16 cellular contexts compared by ENCODE assay signal in genomic region chr2:231099918-231100317, GRCh38. TPM values are rescaled to one million over a fixed set of nuclear protein-coding genes. Genes with fewer than 3 reads are reported as not detected.
DNase-seq lines count a peak whose midpoint lies in the region; ATAC-seq and TF ChIP-seq lines count a peak whose summit lies in the region.
"Had no signal": no experiment of that assay in that cellular context is flagged by ENCODE, and none has a peak within 500 bp of the region (broad histone marks: within the 10 kb centered on the region; RNA-seq: fewer than 3 reads in every experiment).

No MANE protein-coding gene starts in this region.

- no peak for DNase-seq in MCF 10A (ENCODE audit: unreplicated experiment)
- no peak for DNase-seq in mammary epithelial cell
- DNase-seq in MV-4-11 (lab: John Stamatoyannopoulos, UW) = peak; percentile 2
- peak; percentile 29 for DNase-seq in colonic mucosa
- DNase-seq in transverse colon = no peak
- DNase-seq in NCI-H1048 (lab: John Stamatoyannopoulos, UW) = no peak
- DNase-seq in mesothelial cell of epicardium (ENCODE audit: low spot score in 2 of 2, unreplicated experiment in 2 of 2) = no peak
- DNase-seq: effector memory CD4-positive, alpha-beta T cell; foreskin keratinocyte; NCI-H2227 treated with DMSO at 0.1 percent for 48 hours had no signal

- H3K9ac ChIP-seq in mammary epithelial cell (ENCODE audit: insufficient read depth, low read length) = no peak overlapping the region
- H3K9ac ChIP-seq in colonic mucosa (ENCODE audit: low read depth in 2 of 2, low read length in 2 of 2) = no peak overlapping the region
- H3K9ac ChIP-seq: BLaER1 treated with 17β-estradiol and CSF1 and Interleukin-3, amounts not matched to agents 10 nM and 100 nM had no signal

- H4K20me1 ChIP-seq in mammary epithelial cell (ENCODE audit: insufficient read depth, low read length) = no peaks in the 10 kb centered on the region

- H3K27me3 Mint-ChIP-seq in MCF 10A (ENCODE audit: insufficient read depth, unreplicated experiment) = no peaks in the 10 kb centered on the region
- no peaks in the 10 kb centered on the region for H3K27me3 Mint-ChIP-seq in mesothelial cell of epicardium (ENCODE audit: low read depth)
- H3K27me3 Mint-ChIP-seq: activated naive CD8-positive, alpha-beta T cell had no signal

- H3K4me3 Mint-ChIP-seq in MCF 10A (ENCODE audit: unreplicated experiment) (no peak overlapping the region), mesothelial cell of epicardium (no peak overlapping the region)
- H3K4me3 Mint-ChIP-seq: activated naive CD8-positive, alpha-beta T cell had no signal

- H3K4me1 Mint-ChIP-seq in MCF 10A (ENCODE audit: insufficient read depth, unreplicated experiment) = peaks cover 15% of the 10 kb centered on the region
- H3K4me1 Mint-ChIP-seq in mesothelial cell of epicardium = peaks cover 6% of the 10 kb centered on the region

- H2AFZ ChIP-seq in mammary epithelial cell (ENCODE audit: low read depth, low read length) = no peak overlapping the region

- H3K27me3 ChIP-seq in mammary epithelial cell (ENCODE audit: insufficient read depth, low read length) (no peaks in the 10 kb centered on the region), colonic mucosa (no peaks in the 10 kb centered on the region), transverse colon (no peaks in the 10 kb centered on the region)
- H3K27me3 ChIP-seq: BLaER1 treated with 17β-estradiol and CSF1 and Interleukin-3, amounts not matched to agents 10 nM and 100 nM; cardiac muscle cell; foreskin keratinocyte had no signal

- WGBS in mammary epithelial cell (ENCODE audit: low coverage, missing lambda C conversion rate) = 95% methylated on average over 7 of the region's 8 CpGs
- 93 to 100% methylated on average over 3 to 8 of the region's 8 CpGs for WGBS in transverse colon (ENCODE audit: low coverage in 1 of 2), 2 donors

- no peak overlapping the region for H3K4me2 ChIP-seq in mammary epithelial cell (ENCODE audit: insufficient read depth, low read depth, low read length)
- H3K4me2 ChIP-seq: BLaER1 treated with 17β-estradiol and CSF1 and Interleukin-3, amounts not matched to agents 10 nM and 100 nM; smooth muscle cell had no signal

- no peak for TF ChIP-seq EP300 in transverse colon (IDR thresholded peaks at IDR 0.05; ENCODE audit: low read depth)

- no peaks in the 10 kb centered on the region for H3K9me3 Mint-ChIP-seq in MCF 10A (ENCODE audit: unreplicated experiment)
- H3K9me3 Mint-ChIP-seq in mesothelial cell of epicardium = peaks cover 32% of the 10 kb centered on the region

- intact Hi-C loops in MCF 10A (cut with micrococcal nuclease) (loop anchor here (10.0 kb wide), 2 partner anchors 95 to 195 kb away; partner anchors contain the start of gene ARMC9), mammary epithelial cell (cut with micrococcal nuclease) (no loop called here), colonic mucosa (cut with DNase I) (loop anchor here (5.0 to 10.0 kb wide), 2 partner anchors 125 to 312 kb away; no protein-coding TSS in a partner anchor), transverse colon (cut with DNase I; ENCODE audit: low total_unique reads) (loop anchor here (5.0 to 10.0 kb wide), 2 partner anchors 195 to 312 kb away; no protein-coding TSS in a partner anchor)

- CTCF ChIA-PET in MCF 10A (lab: Yijun Ruan, JAX) = no interaction called here
- CTCF ChIA-PET in mammary epithelial cell (lab: Charles Lee; ENCODE audit: low non-redundant PET) = interaction anchor here (0.7 kb wide), 1 partner anchor 12 kb away, joined by 3 read pairs; no protein-coding TSS in a partner anchor

- ATAC-seq in GM19395 (IDR thresholded peaks at IDR 0.05; ENCODE audit: unreplicated experiment) = no peak
- ATAC-seq: foreskin keratinocyte, SK-N-SH treated with all-trans-retinoic acid at 6 μM for 48 hours had no signal

- H3K36me3 ChIP-seq in mammary epithelial cell (ENCODE audit: insufficient read depth, low read length) = peaks cover 11% of the 10 kb centered on the region
- no peaks in the 10 kb centered on the region for H3K36me3 ChIP-seq in colonic mucosa
- H3K36me3 ChIP-seq in transverse colon = peaks cover 0 to 16% (median 2%) of the 10 kb centered on the region in 4 donors

- H3K9me3 ChIP-seq in mammary epithelial cell (replicated peaks; ENCODE audit: insufficient read depth, low read length) (no peaks in the 10 kb centered on the region), colonic mucosa (no peaks in the 10 kb centered on the region), transverse colon (peaks cover 5 to 6% of the 10 kb centered on the region in 2 donors)

- peaks cover 31% of the 10 kb centered on the region for H3K79me2 ChIP-seq in mammary epithelial cell (ENCODE audit: insufficient read depth, low read length)

- H3K4me3 ChIP-seq in mammary epithelial cell (replicated peaks in 1 of 3; ENCODE audit: insufficient read depth in 1 of 3, low read depth in 2 of 3, low read length in 3 of 3) (no peak overlapping the region), colonic mucosa (no peak overlapping the region), transverse colon (no peak overlapping the region)
- H3K4me3 ChIP-seq: cardiac muscle cell, smooth muscle cell had no signal

- in situ Hi-C loops in mammary epithelial cell (cut with MboI; ENCODE audit: low sequenced_read_pairs in 2 of 2) (loop anchor here in 1 of 2 donors (10.0 kb wide), 1 partner anchor 315 kb away; no protein-coding TSS in a partner anchor), transverse colon (cut with MboI; ENCODE audit: low pct_ligation_motif_present in 1 of 4, low pct_unique_long_range_greater_than_20kb in 1 of 4, low sequenced_read_pairs in 3 of 4) (loop anchor here (10.0 to 25.0 kb wide), 6 partner anchors 95 to 345 kb away; partner anchors contain the start of gene ARMC9 (in 1 of the 4))

- no peak overlapping the region for H3K27ac ChIP-seq in mammary epithelial cell (ENCODE audit: insufficient read depth, low read depth, low read length)
- H3K27ac ChIP-seq in colonic mucosa = no peak overlapping the region
- H3K27ac ChIP-seq in transverse colon = peak overlapping the region in 3 of 4 donors; percentile 14 to 64 (median 33)
- H3K27ac ChIP-seq: BLaER1 treated with 17β-estradiol and CSF1 and Interleukin-3, amounts not matched to agents 10 nM and 100 nM; cardiac muscle cell; foreskin keratinocyte had no signal

- H3K4me1 ChIP-seq in mammary epithelial cell (ENCODE audit: insufficient read depth, low read length) (peaks cover 5% of the 10 kb centered on the region), colonic mucosa (no peaks in the 10 kb centered on the region), transverse colon (peaks cover 3 to 53% (median 21%) of the 10 kb centered on the region in 4 donors)
- H3K4me1 ChIP-seq: foreskin keratinocyte had no signal

- no peak for TF ChIP-seq POLR2A in transverse colon (IDR thresholded peaks at IDR 0.05)

- dilution Hi-C loops in mammary epithelial cell (cut with HindIII; ENCODE audit: low sequenced_read_pairs) = loop anchor here (5.0 kb wide), 2 partner anchors 32 to 98 kb away; no protein-coding TSS in a partner anchor

- H3K27ac Mint-ChIP-seq in MCF 10A (ENCODE audit: low read depth, unreplicated experiment) (peak overlapping the region; percentile 34), mesothelial cell of epicardium (no peak overlapping the region)
- H3K27ac Mint-ChIP-seq: activated naive CD8-positive, alpha-beta T cell had no signal

- POLR2A ChIA-PET in MCF 10A (lab: Yijun Ruan, JAX) = no interaction called here

- TF ChIP-seq CTCF in MCF 10A (IDR thresholded peaks at IDR 0.05; ENCODE audit: unreplicated experiment) (peak; percentile 13), mammary epithelial cell (conservative IDR thresholded peaks at IDR 0.05 in 1 of 2, IDR thresholded peaks at IDR 0.05 in 1 of 2; ENCODE audit: extremely low read depth in 1 of 2, insufficient read depth in 1 of 2, low read depth in 1 of 2, low read length in 2 of 2) (no peak), colonic mucosa (IDR thresholded peaks at IDR 0.05) (no peak), transverse colon (IDR thresholded peaks at IDR 0.05) (peak in 1 of 5 experiments; percentile 22), mesothelial cell of epicardium (IDR thresholded peaks at IDR 0.05; ENCODE audit: unreplicated experiment) (no peak)

- peaks cover 36% of the 10 kb centered on the region for H3K36me3 Mint-ChIP-seq in MCF 10A (ENCODE audit: insufficient read depth, unreplicated experiment)
- peaks cover 63% of the 10 kb centered on the region for H3K36me3 Mint-ChIP-seq in mesothelial cell of epicardium

- BruUV-seq in MCF 10A (replicated peaks; lab: Mats Ljungman, UMichigan) (no TSS peak), mammary epithelial cell (replicated peaks; lab: Mats Ljungman, UMichigan) (no TSS peak)

RNA-seq across cellular contexts. Expression of gene HTR2B, which starts 24.9 kb away (rescaled TPM):
- total RNA-seq in MCF 10A (2022) (not detected in 2 replicates), mammary epithelial cell (under 1 TPM in 1 of 2 donors, not detected in 1; 0.17 TPM), colonic mucosa (under 1 TPM in 1 of 2 donors, not detected in 1; 0.27 TPM), transverse colon (1 to 10 TPM in 1 of 4 donors, under 1 TPM in 2, not detected in 1; 0.40 to 6.2 (median 0.82) TPM), mesothelial cell of epicardium (2.6 to 3.7 TPM (median 3.4 TPM) in 3 replicates)
- polyA plus RNA-seq in mammary epithelial cell = not detected
- not detected for polyA minus RNA-seq in mammary epithelial cell
- total RNA-seq: cardiac muscle cell, foreskin keratinocyte, smooth muscle cell had no signal
- polyA plus RNA-seq: cardiac muscle cell, foreskin keratinocyte had no signal

RNA-seq across cellular contexts. Expression of gene PSMD1, which starts 43.3 kb away (rescaled TPM):
- total RNA-seq in MCF 10A (2022) (88.5 and 94.4 TPM in 2 replicates), mammary epithelial cell (100 to 1,000 TPM; 114 to 149 TPM), colonic mucosa (100 to 1,000 TPM in 1 of 2 donors, 10 to 100 TPM in 1; 74.1 to 114 TPM), transverse colon (10 to 100 TPM; 24.3 to 85.3 (median 74.7) TPM), mesothelial cell of epicardium (78.9 to 83.6 TPM (median 83.3 TPM) in 3 replicates)
- 171 TPM for polyA plus RNA-seq in mammary epithelial cell
- 579 TPM for polyA minus RNA-seq in mammary epithelial cell

Comparison
In these comparisons a context has a peak if more than half of its experiments do, and no peak if none do; other contexts are left out.
1. DNase-seq: peak in MV-4-11 (single experiment) and colonic mucosa (single experiment); none in MCF 10A (single experiment), mammary epithelial cell (single experiment), transverse colon (single experiment), NCI-H1048 (single experiment) and mesothelial cell of epicardium (0 of 2).
2. H3K27ac ChIP-seq: peak in transverse colon (3 of 4); none in mammary epithelial cell (single experiment) and colonic mucosa (single experiment).